9 cellular contexts compared by ENCODE assay signal in the genomic region with DNA sequence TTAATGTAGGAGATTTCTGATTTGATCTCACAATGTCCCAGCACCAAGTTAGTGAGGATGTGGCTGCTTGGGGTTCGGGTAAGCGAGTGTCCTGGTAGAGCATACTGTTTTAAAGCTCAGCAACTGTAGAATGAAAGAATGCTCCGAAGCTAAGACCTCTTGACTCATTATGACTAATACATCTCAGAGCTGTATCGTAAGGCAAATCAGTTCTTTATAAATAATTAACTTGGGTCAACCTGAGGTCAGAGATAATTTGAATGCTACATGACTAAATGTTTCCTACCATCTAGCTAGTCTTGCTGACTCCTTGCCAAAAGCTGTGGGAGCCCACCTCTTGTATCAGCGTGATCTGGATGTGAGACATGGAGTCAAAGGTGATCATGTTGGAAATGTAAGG.
DNase-seq lines count a peak whose midpoint lies in the region; FAIRE-seq and TF ChIP-seq lines count a peak whose summit lies in the region.
"Had no signal": no experiment of that assay in that cellular context is flagged by ENCODE, and none has a peak within 500 bp of the region (broad histone marks: within the 10 kb centered on the region; RNA-seq: fewer than 3 reads in every experiment).

No MANE protein-coding gene starts in this region.

- peaks cover 0 to 7% of the 10 kb centered on the region in 2 donors for H3K9me3 ChIP-seq in kidney (ENCODE audit: control insufficient read depth in 1 of 2, low read length in 2 of 2)

- DNase-seq in AG10803 (ENCODE audit: low read depth) (peak; percentile 66), HCEC 1CT (peak; percentile 95), SW480 (ENCODE audit: low spot score) (peak; percentile 64), kidney (no peak), NCI-H2107 treated with DMSO at 0.1 percent for 48 hours (lab: John Stamatoyannopoulos, UW; ENCODE audit: unreplicated experiment) (no peak), Ammon's horn (ENCODE audit: low spot score) (no peak), NCI-H2196 (lab: John Stamatoyannopoulos, UW; ENCODE audit: unreplicated experiment) (no peak), substantia nigra (lab: John Stamatoyannopoulos, UW) (no peak)
- DNase-seq: NCI-H1092 treated with DMSO at 0.1 percent for 48 hours had no signal

- TF ChIP-seq CTCF in AG10803 (conservative IDR thresholded peaks at IDR 0.05; ENCODE audit: low read length) (no peak), kidney (IDR thresholded peaks at IDR 0.05; ENCODE audit: borderline replicate concordance, extremely low read depth, insufficient read depth) (no peak)

- H3K36me3 ChIP-seq in kidney (ENCODE audit: control insufficient read depth in 1 of 2, insufficient read depth in 2 of 2, low read length in 2 of 2): no peaks in the 10 kb centered on the region

- intact Hi-C loops in kidney (cut with DNase I): no loop called here

- H3K27ac ChIP-seq in kidney (ENCODE audit: low read depth in 2 of 2, low read length in 2 of 2): peak overlapping the region in 1 of 2 donors; percentile 50
- H3K27ac ChIP-seq in substantia nigra (ENCODE audit: low read depth, low read length, poor library complexity, severe bottlenecking): no peak overlapping the region

- H3K4me1 ChIP-seq in kidney (ENCODE audit: control insufficient read depth in 1 of 2, insufficient read depth in 1 of 2, low read depth in 1 of 2, low read length in 2 of 2): no peaks in the 10 kb centered on the region

- H3K4me3 ChIP-seq in AG10803 (ENCODE audit: low read length): no peak overlapping the region
- no peak overlapping the region for H3K4me3 ChIP-seq in kidney (ENCODE audit: low read length in 2 of 2)

- peak; percentile 27 for FAIRE-seq in kidney (lab: Jason Lieb, UNC)

- H3K9ac ChIP-seq in kidney (ENCODE audit: low read length in 2 of 2): no peak overlapping the region

Comparison
In these comparisons a context has a peak if more than half of its experiments do, and no peak if none do; other contexts are left out.
1. DNase-seq: peak in AG10803 (single experiment), HCEC 1CT (single experiment) and SW480 (single experiment); none in kidney (single experiment), NCI-H2107 treated with DMSO at 0.1 percent for 48 hours (single experiment), Ammon's horn (single experiment), NCI-H2196 (single experiment) and substantia nigra (0 of 49).